8 cellular contexts compared by ENCODE assay signal in the genomic region with DNA sequence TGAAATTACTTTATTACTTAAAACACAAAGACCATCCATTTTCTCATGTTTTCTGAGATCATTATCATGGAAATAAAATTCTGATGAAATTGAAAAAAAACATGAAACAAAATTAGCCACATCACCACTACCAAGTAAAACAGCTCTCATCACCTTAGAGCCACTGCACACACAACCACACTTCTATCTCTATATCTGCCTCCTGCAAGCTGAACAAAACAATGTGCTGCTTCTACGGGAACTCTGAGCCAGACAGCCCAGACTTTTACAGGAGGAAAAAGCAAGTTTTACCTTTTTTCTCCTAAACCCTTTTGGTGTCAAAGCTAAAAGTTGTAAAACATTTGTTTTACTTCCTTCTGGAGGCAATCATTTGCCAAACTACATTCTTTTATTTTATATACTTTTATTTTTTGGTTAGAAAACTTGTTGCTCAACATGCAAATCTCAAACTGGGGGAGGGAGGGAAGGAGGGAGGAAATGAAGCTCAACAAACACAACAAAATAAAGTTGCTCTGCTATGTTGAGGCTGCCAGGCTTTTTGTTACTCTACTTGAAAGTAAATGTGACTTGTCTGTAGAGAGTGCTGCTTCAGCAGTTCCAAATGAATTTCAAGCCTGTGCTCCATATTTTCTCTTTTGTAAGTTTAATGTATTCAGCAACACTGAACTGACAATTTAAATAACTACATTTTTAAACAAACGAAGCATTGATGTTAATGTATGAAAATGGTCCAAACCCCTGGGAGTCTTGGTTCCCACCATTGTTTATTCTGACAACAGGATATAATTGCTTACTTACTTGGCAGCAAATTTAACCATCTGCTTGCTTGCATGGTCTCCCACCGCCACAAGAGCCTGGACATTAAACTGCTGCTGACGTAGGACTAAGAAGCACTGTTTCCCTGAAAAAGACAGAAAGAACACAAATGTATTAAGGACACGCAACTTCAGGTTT. TPM values are rescaled to one million over a fixed set of nuclear protein-coding genes. Genes with fewer than 3 reads are reported as not detected.
DNase-seq lines count a peak whose midpoint lies in the region; ATAC-seq, FAIRE-seq and TF ChIP-seq lines count a peak whose summit lies in the region.

No MANE protein-coding gene starts in this region.

- H3K27me3 ChIP-seq in endothelial cell of umbilical vein (ENCODE audit: control insufficient read depth in 2 of 2, insufficient read depth in 2 of 2, low read length in 2 of 2): no peaks in the 10 kb centered on the region
- no peaks in the 10 kb centered on the region for H3K27me3 ChIP-seq in spleen (replicated peaks in 1 of 7)

- H3K27ac Mint-ChIP-seq in activated CD4-positive, alpha-beta T cell treated with anti-CD3 and anti-CD28 coated beads for 36 hours: peak overlapping the region; percentile 90

- intact Hi-C loops in activated CD4-positive, alpha-beta T cell treated with anti-CD3 and anti-CD28 coated beads for 36 hours (cut with DNase I, micrococcal nuclease): loop anchor here in 1 of 2 experiments (2.0 kb wide), 1 partner anchor 24 kb away; the partner anchor contains the start of gene DARS1
- intact Hi-C loops in endothelial cell of umbilical vein (cut with micrococcal nuclease) (no loop called here), spleen (cut with DNase I; ENCODE audit: low total_unique reads) (no loop called here), posterior cingulate gyrus (cut with DNase I) (no loop called here)

- no peak for FAIRE-seq in endothelial cell of umbilical vein (lab: Jason Lieb, UNC)

- H3K36me3 ChIP-seq in endothelial cell of umbilical vein (ENCODE audit: control insufficient read depth in 2 of 2, extremely low read depth in 1 of 2, insufficient read depth in 2 of 2, low read length in 2 of 2) (no peaks in the 10 kb centered on the region), spleen (peaks cover 0 to 49% (median 2%) of the 10 kb centered on the region in 6 donors)

- peaks cover 6% of the 10 kb centered on the region for H3K4me1 ChIP-seq in endothelial cell of umbilical vein (ENCODE audit: control insufficient read depth, extremely low read depth, insufficient read depth, low read length)
- peaks cover 10 to 56% (median 26%) of the 10 kb centered on the region in 6 donors for H3K4me1 ChIP-seq in spleen

- no peaks in the 10 kb centered on the region for H4K20me1 ChIP-seq in endothelial cell of umbilical vein (replicated peaks; ENCODE audit: control insufficient read depth, extremely low read depth, insufficient read depth, low read length)

- peaks cover 54% of the 10 kb centered on the region for H3K4me1 Mint-ChIP-seq in activated CD4-positive, alpha-beta T cell treated with anti-CD3 and anti-CD28 coated beads for 36 hours

- no peak overlapping the region for H3K4me3 ChIP-seq in endothelial cell of umbilical vein (replicated peaks in 1 of 3; ENCODE audit: insufficient read depth in 1 of 3, low read depth in 1 of 3, low read length in 3 of 3)
- H3K4me3 ChIP-seq in spleen: no peak overlapping the region

- H2AFZ ChIP-seq in endothelial cell of umbilical vein (ENCODE audit: low read depth, low read length): no peak overlapping the region

- no peaks in the 10 kb centered on the region for H3K9me3 Mint-ChIP-seq in activated CD4-positive, alpha-beta T cell treated with anti-CD3 and anti-CD28 coated beads for 36 hours (ENCODE audit: low read depth)

- H3K4me2 ChIP-seq in endothelial cell of umbilical vein (ENCODE audit: insufficient read depth, low read length): no peak overlapping the region

- no peaks in the 10 kb centered on the region for H3K27me3 Mint-ChIP-seq in activated CD4-positive, alpha-beta T cell treated with anti-CD3 and anti-CD28 coated beads for 36 hours

- H3K9me1 ChIP-seq in endothelial cell of umbilical vein (replicated peaks; ENCODE audit: control insufficient read depth, extremely low read depth, insufficient read depth, low read length): no peaks in the 10 kb centered on the region

- in situ Hi-C loops in KBM-7 (cut with MboI; ENCODE audit: low pct_unique_long_range_greater_than_20kb, low sequenced_read_pairs): no loop called here

- peak overlapping the region; percentile 23 for H3K9ac ChIP-seq in endothelial cell of umbilical vein (replicated peaks; ENCODE audit: extremely low read depth, insufficient read depth, low read length)

- dilution Hi-C loops in endothelial cell of umbilical vein (cut with MboI; ENCODE audit: extremely low pct_ligation_motif_present, low sequenced_read_pairs): no loop called here

- peak overlapping the region; percentile 50 for H3K4me3 Mint-ChIP-seq in activated CD4-positive, alpha-beta T cell treated with anti-CD3 and anti-CD28 coated beads for 36 hours

- no peak for DNase-seq in activated CD4-positive, alpha-beta T cell treated with anti-CD3 and anti-CD28 coated beads for 36 hours
- no peak for DNase-seq in activated CD4-positive, alpha-beta T cell treated with anti-CD3 and anti-CD28 coated beads, Interleukin-2, amount 50 U/mL, for 1 hour
- DNase-seq in endothelial cell of umbilical vein (ENCODE audit: low read depth, low spot score): peak; percentile 69
- DNase-seq in spleen: no peak
- no peak for DNase-seq in KBM-7
- no peak for DNase-seq in posterior cingulate gyrus
- no peak for DNase-seq in NCI-H2029 treated with DMSO at 0.1 percent for 48 hours (lab: John Stamatoyannopoulos, UW)

- peak overlapping the region; percentile 24 for H3K27ac ChIP-seq in endothelial cell of umbilical vein (ENCODE audit: insufficient read depth, low read depth, low read length)
- H3K27ac ChIP-seq in spleen: peak overlapping the region; percentile 13 to 56 (median 45)

- TF ChIP-seq CTCF in endothelial cell of umbilical vein (IDR thresholded peaks at IDR 0.05; ENCODE audit: extremely low read depth in 1 of 2, insufficient read depth in 1 of 2, low read depth in 1 of 2, low read length in 2 of 2) (no peak), spleen (IDR thresholded peaks at IDR 0.05 in 8 of 11, conservative IDR thresholded peaks at IDR 0.05 in 3 of 11) (no peak)

- BruUV-seq in endothelial cell of umbilical vein (replicated peaks; lab: Mats Ljungman, UMichigan): no TSS peak

- POLR2A ChIA-PET in activated CD4-positive, alpha-beta T cell treated with anti-CD3 and anti-CD28 coated beads for 36 hours (lab: Charles Lee): interaction anchor here (0.5 to 1.2 kb wide), 4 partner anchors 11 to 1012 kb away, joined by 3 to 4 read pairs (median 3); no protein-coding TSS in a partner anchor
- POLR2A ChIA-PET in endothelial cell of umbilical vein (lab: Charles Lee): no interaction called here

- H3K9me3 ChIP-seq in endothelial cell of umbilical vein (replicated peaks; ENCODE audit: control insufficient read depth, insufficient read depth, low read length) (no peaks in the 10 kb centered on the region), spleen (no peaks in the 10 kb centered on the region)

- H3K36me3 Mint-ChIP-seq in activated CD4-positive, alpha-beta T cell treated with anti-CD3 and anti-CD28 coated beads for 36 hours (ENCODE audit: low read depth): peaks cover 47% of the 10 kb centered on the region

- peaks cover 5% of the 10 kb centered on the region for H3K79me2 ChIP-seq in endothelial cell of umbilical vein (ENCODE audit: control insufficient read depth, insufficient read depth, low read length)

- TF ChIP-seq POLR2A in Raji (IDR thresholded peaks at IDR 0.05; ENCODE audit: insufficient read depth, low read depth, low read length): 0 out of 2 replicates have a peak, but pooled peaks have one; percentile 25
- no peak for TF ChIP-seq POLR2A in endothelial cell of umbilical vein (IDR thresholded peaks at IDR 0.05; ENCODE audit: low read depth, low read length)
- TF ChIP-seq POLR2A in spleen (IDR thresholded peaks at IDR 0.05): no peak

- CTCF ChIA-PET in activated CD4-positive, alpha-beta T cell treated with anti-CD3 and anti-CD28 coated beads for 36 hours (lab: Charles Lee): interaction anchor here (1.2 to 1.7 kb wide), 3 partner anchors 11 to 422 kb away, joined by 5 to 9 read pairs (median 8); no protein-coding TSS in a partner anchor
- CTCF ChIA-PET in endothelial cell of umbilical vein (lab: Charles Lee): interaction anchor here (0.6 to 1.2 kb wide), 2 partner anchors 28 to 47 kb away, joined by 3 to 4 read pairs; no protein-coding TSS in a partner anchor

- ATAC-seq in activated CD4-positive, alpha-beta T cell treated with anti-CD3 and anti-CD28 coated beads for 36 hours: peak; percentile 63

- WGBS in spleen, 5 donors: 69 to 79% (median 76%) methylated on average over 5 of the region's 5 CpGs

TF ChIP-seq in endothelial cell of umbilical vein, 7 proteins besides CTCF, POLR2A, EP300 and RAD21:
- TF ChIP-seq JUN (IDR thresholded peaks at IDR 0.05; ENCODE audit: borderline replicate concordance, insufficient read depth, insufficient read length, low read depth): no peak
- no peak for TF ChIP-seq MAX (IDR thresholded peaks at IDR 0.05; ENCODE audit: insufficient read depth, insufficient read length)
- TF ChIP-seq EZH2 (IDR thresholded peaks at IDR 0.05; ENCODE audit: borderline replicate concordance, low read depth, low read length, severe bottlenecking): no peak
- no peak for TF ChIP-seq GATA2 (IDR thresholded peaks at IDR 0.05; ENCODE audit: insufficient read depth, insufficient read length, low read depth, low read length)
- no peak for TF ChIP-seq FOS (IDR thresholded peaks at IDR 0.05; ENCODE audit: borderline replicate concordance, insufficient read depth, low read length)
- TF ChIP-seq MYC (IDR thresholded peaks at IDR 0.05; ENCODE audit: low read depth, low read length): no peak
- no peak for TF ChIP-seq POLR2AphosphoS5 (IDR thresholded peaks at IDR 0.05; ENCODE audit: insufficient read depth, low read depth, low read length)
TF ChIP-seq in endothelial cell of umbilical vein: peak in this region for 0.

RNA-seq across cellular contexts. Expression of gene DARS1, which starts 24.6 kb away (rescaled TPM):
- 100 to 1,000 TPM; 174 to 190 TPM for total RNA-seq in activated CD4-positive, alpha-beta T cell treated with anti-CD3 and anti-CD28 coated beads for 36 hours
- total RNA-seq in endothelial cell of umbilical vein (41.5 and 48.8 TPM in 2 replicates), spleen (10 to 100 TPM; 56.2 to 72.8 (median 64.3) TPM)
- polyA plus RNA-seq in endothelial cell of umbilical vein (17.9 and 20.9 TPM in 2 replicates), spleen (10 to 100 TPM; 65.1 to 88.6 (median 72.1) TPM)
- polyA plus RNA-seq in endothelial cell of umbilical vein (2011; cell fraction: cytosol; rRNA removed): 28.7 and 29.9 TPM in 2 replicates
- polyA plus RNA-seq in endothelial cell of umbilical vein (2011; cell fraction: nucleus; rRNA removed): 31.4 and 43.1 TPM in 2 replicates
- 40.4 and 47.3 TPM in 2 replicates for polyA plus RNA-seq in endothelial cell of umbilical vein (2012)
- 29.2 and 37.0 TPM in 2 replicates for polyA minus RNA-seq in endothelial cell of umbilical vein
- polyA minus RNA-seq in endothelial cell of umbilical vein (2011; cell fraction: cytosol; rRNA and poly(A)+ RNA removed): 32.5 TPM
- polyA minus RNA-seq in endothelial cell of umbilical vein (2011; cell fraction: nucleus; rRNA and poly(A)+ RNA removed): 19.3 and 19.8 TPM in 2 replicates
